Comparison of ENCODE assay signal across 3 cellular contexts in the genomic region with DNA sequence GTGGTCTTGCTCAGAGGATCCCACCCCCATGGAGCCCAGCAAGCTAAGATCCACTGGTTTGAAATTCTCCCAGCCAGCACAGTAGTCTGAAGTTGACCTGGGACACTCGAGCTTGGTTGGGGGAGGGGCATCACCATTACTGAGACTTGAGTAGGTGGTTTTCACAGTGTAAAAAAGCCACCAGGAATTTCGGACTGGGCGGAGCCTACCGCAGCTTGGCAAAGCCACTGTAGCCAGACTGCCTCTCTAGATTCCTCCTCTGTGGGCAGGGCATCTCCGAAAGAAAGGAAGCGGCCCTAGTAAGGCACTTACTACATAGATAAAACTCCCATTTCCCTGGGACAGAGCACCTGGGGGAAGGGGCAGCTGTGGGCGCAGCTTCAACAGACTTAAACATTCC. TPM values are rescaled to one million over a fixed set of nuclear protein-coding genes. Genes with fewer than 3 reads are reported as not detected.
"Had no signal": no experiment of that assay in that cellular context is flagged by ENCODE, and none has a peak within 500 bp of the region (broad histone marks: within the 10 kb centered on the region; RNA-seq: fewer than 3 reads in every experiment).

No MANE protein-coding gene starts in this region.

RNA-seq across cellular contexts. Expression of gene AGMO, which starts 44.0 kb away (rescaled TPM):
- total RNA-seq: HT1080, IMR-90, PC-9 had no signal
- polyA plus RNA-seq: IMR-90 had no signal
